Comparison of ENCODE assay signal across 18 cellular contexts in the genomic region with DNA sequence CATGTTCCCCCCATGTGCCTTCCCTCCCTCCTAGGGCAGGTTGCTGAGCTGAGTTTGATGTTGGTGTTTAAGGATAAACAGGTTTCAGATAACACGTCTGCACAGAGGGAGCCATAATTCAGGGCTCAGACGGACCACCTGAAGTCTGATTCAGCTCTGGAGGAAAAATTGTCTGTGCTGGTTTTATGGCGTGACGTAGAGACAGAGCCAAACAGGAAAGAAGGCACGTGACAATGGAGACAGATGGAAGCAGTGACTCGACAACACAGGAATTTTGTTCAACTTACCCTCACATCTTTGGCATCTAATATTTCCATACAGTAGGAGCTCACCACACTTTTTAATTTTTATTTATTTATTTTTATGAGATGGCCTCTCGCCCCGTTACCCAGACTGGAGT. TPM values are rescaled to one million over a fixed set of nuclear protein-coding genes. Genes with fewer than 3 reads are reported as not detected.
DNase-seq lines count a peak whose midpoint lies in the region; ATAC-seq, FAIRE-seq and TF ChIP-seq lines count a peak whose summit lies in the region.
"Had no signal": no experiment of that assay in that cellular context is flagged by ENCODE, and none has a peak within 500 bp of the region (broad histone marks: within the 10 kb centered on the region; RNA-seq: fewer than 3 reads in every experiment).

No MANE protein-coding gene starts in this region.

- H3K4me1 Mint-ChIP-seq in activated CD4-positive, alpha-beta T cell treated with anti-CD3 and anti-CD28 coated beads for 36 hours, result peaks cover 4% of the 10 kb centered on the region

- no peak overlapping the region for H3K4me2 ChIP-seq in HepG2 (ENCODE audit: low read depth, low read length)

- TF ChIP-seq EP300 in HepG2 (IDR thresholded peaks at IDR 0.05; ENCODE audit: low read depth in 2 of 2, low read length in 2 of 2) (no peak), HepG2 (CRISPR knock-in tag; IDR thresholded peaks at IDR 0.05; ENCODE audit: borderline replicate concordance) (no peak)

- DNase-seq in HepG2 (ENCODE audit: low spot score) (no peak), right lobe of liver (no peak), amniotic stem cell (lab: John Stamatoyannopoulos, UW) (peak; percentile 88), glomerular visceral epithelial cell (ENCODE audit: extremely low spot score) (peak; percentile 76), BE2C (no peak)
- DNase-seq in activated CD4-positive, alpha-beta T cell treated with anti-CD3 and anti-CD28 coated beads for 36 hours, result no peak
- DNase-seq: activated naive CD8-positive, alpha-beta T cell treated with anti-CD3 and anti-CD28 coated beads, Interleukin-2, amount 50 U/mL, for 24 hours; erythroblast; NCI-H1092 treated with DMSO at 0.1 percent for 48 hours; NCI-H774; nephron progenitor cell; stimulated activated naive CD8-positive, alpha-beta T cell treated with anti-CD3 and anti-CD28 coated beads, Interleukin-15, Interleukin-2, amounts not matched to agents 100 U/mL and 50 U/mL, for 24 hours had no signal

- ATAC-seq in HepG2 (no peak), right lobe of liver (no peak), GM19035 (IDR thresholded peaks at IDR 0.05; ENCODE audit: unreplicated experiment) (no peak), GM19328 (IDR thresholded peaks at IDR 0.05; ENCODE audit: unreplicated experiment) (no peak)
- no peak for ATAC-seq in activated CD4-positive, alpha-beta T cell treated with anti-CD3 and anti-CD28 coated beads for 36 hours
- ATAC-seq: activated naive CD8-positive, alpha-beta T cell treated with anti-CD3 and anti-CD28 coated beads, Interleukin-2, amount 50 U/mL, for 24 hours; HCT116; stimulated activated naive CD8-positive, alpha-beta T cell treated with anti-CD3 and anti-CD28 coated beads, Interleukin-15, Interleukin-2, amounts not matched to agents 100 U/mL and 50 U/mL, for 24 hours had no signal

- in situ Hi-C loops in HepG2 (cut with HindIII; ENCODE audit: extremely low pct_ligation_motif_present, low pct_unique_long_range_greater_than_20kb), result no loop called here

- no peaks in the 10 kb centered on the region for H3K36me3 ChIP-seq in HepG2 (replicated peaks in 1 of 2; ENCODE audit: control insufficient read depth in 1 of 2, insufficient read depth in 2 of 2, low read length in 2 of 2)
- H3K36me3 ChIP-seq in right lobe of liver, result no peaks in the 10 kb centered on the region
- no peaks in the 10 kb centered on the region for H3K36me3 ChIP-seq in BE2C

- TF ChIP-seq POLR2A in HepG2 (IDR thresholded peaks at IDR 0.05; ENCODE audit: insufficient read depth in 1 of 2, low read depth in 2 of 2, low read length in 2 of 2) (no peak), right lobe of liver (IDR thresholded peaks at IDR 0.05) (no peak)

- no peak overlapping the region for H3K9ac ChIP-seq in HepG2 (ENCODE audit: insufficient read depth, low read depth, low read length)

- TF ChIP-seq RAD21 in HepG2 (CRISPR knock-in tag; IDR thresholded peaks at IDR 0.05), result no peak

- H3K4me3 ChIP-seq in HepG2 (replicated peaks in 1 of 3; ENCODE audit: insufficient read depth in 1 of 3, low read depth in 2 of 3, low read length in 3 of 3) (no peak overlapping the region), right lobe of liver (no peak overlapping the region), BE2C (ENCODE audit: low read depth, low read length) (no peak overlapping the region)

- H3K9me3 ChIP-seq in HepG2 (ENCODE audit: low read length) (no peaks in the 10 kb centered on the region), right lobe of liver (no peaks in the 10 kb centered on the region), BE2C (peaks cover 3% of the 10 kb centered on the region; the same call in 1 of the 2 replicates)

- FAIRE-seq in HepG2 (lab: Jason Lieb, UNC), result no peak
- FAIRE-seq: GM19239, islet of Langerhans had no signal

- POLR2A ChIA-PET in HepG2 (lab: Yijun Ruan, JAX), result no interaction called here
- POLR2A ChIA-PET in activated CD4-positive, alpha-beta T cell treated with anti-CD3 and anti-CD28 coated beads for 36 hours (lab: Charles Lee), result no interaction called here

- BruUV-seq in HepG2 (replicated peaks; lab: Mats Ljungman, UMichigan), result no TSS peak

- no peak overlapping the region for H2AFZ ChIP-seq in HepG2 (ENCODE audit: low read length)

- H3K4me1 ChIP-seq in HepG2 (ENCODE audit: insufficient read depth, low read length) (peaks cover 42% of the 10 kb centered on the region), right lobe of liver (peaks cover 0 to 2% (median 0%) of the 10 kb centered on the region in 4 donors), BE2C (no peaks in the 10 kb centered on the region)

- TF ChIP-seq CTCF in HepG2 (CRISPR knock-in tag; IDR thresholded peaks at IDR 0.05) (no peak), right lobe of liver (IDR thresholded peaks at IDR 0.05) (no peak), BE2C (IDR thresholded peaks at IDR 0.05; ENCODE audit: low read depth, low read length) (no peak)

- H3K27me3 ChIP-seq in HepG2 (ENCODE audit: control insufficient read depth in 1 of 2, insufficient read depth in 2 of 2, low read length in 2 of 2), result peaks cover 0 to 9% of the 10 kb centered on the region in 2 experiments; a peak in 1 of 5 replicates
- no peaks in the 10 kb centered on the region for H3K27me3 ChIP-seq in right lobe of liver
- H3K27me3 ChIP-seq in BE2C, result no peaks in the 10 kb centered on the region

- CTCF ChIA-PET in HepG2 (lab: Yijun Ruan, JAX; ENCODE audit: low intra/inter-chr PET ratio, low total read pairs), result interaction anchor here (0.6 kb wide), 1 partner anchor 159 kb away, joined by 3 read pairs; no protein-coding TSS in a partner anchor
- CTCF ChIA-PET in activated CD4-positive, alpha-beta T cell treated with anti-CD3 and anti-CD28 coated beads for 36 hours (lab: Charles Lee), result interaction anchor here (1.0 to 1.3 kb wide), 5 partner anchors 16 to 539 kb away, joined by 3 to 5 read pairs (median 4); no protein-coding TSS in a partner anchor

- H3K27me3 Mint-ChIP-seq in activated CD4-positive, alpha-beta T cell treated with anti-CD3 and anti-CD28 coated beads for 36 hours, result peaks cover 5% of the 10 kb centered on the region

- H3K4me3 Mint-ChIP-seq in activated CD4-positive, alpha-beta T cell treated with anti-CD3 and anti-CD28 coated beads for 36 hours, result no peak overlapping the region
- H3K4me3 Mint-ChIP-seq: activated naive CD8-positive, alpha-beta T cell treated with anti-CD3 and anti-CD28 coated beads, Interleukin-2, amount 50 U/mL, for 24 hours; nephron progenitor cell had no signal

- WGBS in HepG2 (ENCODE audit: low lambda C conversion rate), result 81% methylated on average over 8 of the region's 8 CpGs
- 64% methylated on average over 8 of the region's 8 CpGs for WGBS in right lobe of liver (ENCODE audit: insufficient coverage, low coverage, low lambda C conversion rate, missing lambda C conversion rate)

- no peaks in the 10 kb centered on the region for H4K20me1 ChIP-seq in HepG2 (ENCODE audit: insufficient read depth, low read length)

- no peaks in the 10 kb centered on the region for H3K36me3 Mint-ChIP-seq in activated CD4-positive, alpha-beta T cell treated with anti-CD3 and anti-CD28 coated beads for 36 hours (ENCODE audit: low read depth)

- no peaks in the 10 kb centered on the region for H3K79me2 ChIP-seq in HepG2 (ENCODE audit: insufficient read depth, low read length)

- H3K9me3 Mint-ChIP-seq in activated CD4-positive, alpha-beta T cell treated with anti-CD3 and anti-CD28 coated beads for 36 hours (ENCODE audit: low read depth), result no peaks in the 10 kb centered on the region

- intact Hi-C loops in HepG2 (cut with micrococcal nuclease; ENCODE audit: unreplicated experiment) (no loop called here), right lobe of liver (cut with DNase I) (no loop called here)
- intact Hi-C loops in activated CD4-positive, alpha-beta T cell treated with anti-CD3 and anti-CD28 coated beads for 36 hours (cut with DNase I, micrococcal nuclease), result no loop called here

- H3K27ac ChIP-seq in HepG2 (ENCODE audit: extremely low read length, insufficient read depth, low read length) (no peak overlapping the region), right lobe of liver (no peak overlapping the region)
- H3K27ac ChIP-seq: C4-2B had no signal

- H3K27ac Mint-ChIP-seq in activated CD4-positive, alpha-beta T cell treated with anti-CD3 and anti-CD28 coated beads for 36 hours, result no peak overlapping the region
- H3K27ac Mint-ChIP-seq: activated naive CD8-positive, alpha-beta T cell treated with anti-CD3 and anti-CD28 coated beads, Interleukin-2, amount 50 U/mL, for 24 hours; nephron progenitor cell had no signal

RNA-seq across cellular contexts. Expression of a gene that starts 10.7 kb away (rescaled TPM):
- total RNA-seq in HepG2 (2016; rRNA removed; fragmentation: Illumina TruSeq; extraction: Trizol) (79.1 and 97.6 TPM in 2 replicates), right lobe of liver (10 to 100 TPM; 41.5 to 53.2 (median 44.6) TPM)
- total RNA-seq in HepG2 (2016; cell fraction: cytosol; rRNA removed; fragmentation: Illumina TruSeq; extraction: Trizol; ENCODE audit: low read depth), result 57.5 and 62.5 TPM in 2 replicates
- total RNA-seq in HepG2 (2016; cell fraction: insoluble cytoplasmic fraction; rRNA removed; fragmentation: Illumina TruSeq; extraction: Trizol), result 76.4 and 87.1 TPM in 2 replicates
- 73.6 and 81.2 TPM in 2 replicates for total RNA-seq in HepG2 (2016; cell fraction: membrane; rRNA removed; fragmentation: Illumina TruSeq; extraction: Trizol)
- 78.0 and 88.2 TPM in 2 replicates for total RNA-seq in HepG2 (2016; cell fraction: nucleus; rRNA removed; fragmentation: Illumina TruSeq; extraction: Trizol)
- 114 and 122 TPM in 2 replicates for polyA plus RNA-seq in HepG2 (2011; rRNA removed)
- polyA plus RNA-seq in HepG2 (2011; cell fraction: cytosol; rRNA removed), result 68.7 and 92.2 TPM in 2 replicates
- 127 and 143 TPM in 2 replicates for polyA plus RNA-seq in HepG2 (2011; cell fraction: nucleus; rRNA removed)
- 65.1 and 93.3 TPM in 2 replicates for polyA plus RNA-seq in HepG2 (2012)
- polyA plus RNA-seq in HepG2 (2016; cell fraction: cytosol; fragmentation: Illumina TruSeq; extraction: Trizol; ENCODE audit: low read depth), result 17.7 and 17.8 TPM in 2 replicates
- polyA plus RNA-seq in HepG2 (2016; cell fraction: insoluble cytoplasmic fraction; fragmentation: Illumina TruSeq; extraction: Trizol; ENCODE audit: low read depth), result 102 and 128 TPM in 2 replicates
- 41.4 and 44.1 TPM in 2 replicates for polyA plus RNA-seq in HepG2 (2016; cell fraction: membrane; fragmentation: Illumina TruSeq; extraction: Trizol; ENCODE audit: low read depth)
- 118 and 120 TPM in 2 replicates for polyA plus RNA-seq in HepG2 (2016; cell fraction: nucleus; fragmentation: Illumina TruSeq; extraction: Trizol; ENCODE audit: insufficient read depth, low read depth)
- 349 and 427 TPM in 2 replicates for polyA minus RNA-seq in HepG2 (2011; rRNA and poly(A)+ RNA removed; ENCODE audit: low replicate concordance)
- 64.3 and 66.8 TPM in 2 replicates for polyA minus RNA-seq in HepG2 (2011; cell fraction: cytosol; rRNA and poly(A)+ RNA removed)
- 118 TPM in 2 replicates for polyA minus RNA-seq in HepG2 (2011; cell fraction: nucleus; rRNA and poly(A)+ RNA removed)
- total RNA-seq in activated CD4-positive, alpha-beta T cell treated with anti-CD3 and anti-CD28 coated beads for 36 hours, result 100 to 1,000 TPM; 117 to 133 TPM
- polyA plus RNA-seq in BE2C (2012; ENCODE audit: insufficient read depth, insufficient read length, low read depth), result 184 TPM

RNA-seq across cellular contexts. Expression of a gene that starts 40.8 kb away (rescaled TPM):
- 23.6 and 24.3 TPM in 2 replicates for total RNA-seq in HepG2 (2016; rRNA removed; fragmentation: Illumina TruSeq; extraction: Trizol)
- 5.2 and 5.7 TPM in 2 replicates for total RNA-seq in HepG2 (2016; cell fraction: cytosol; rRNA removed; fragmentation: Illumina TruSeq; extraction: Trizol; ENCODE audit: low read depth)
- 19.7 and 25.5 TPM in 2 replicates for total RNA-seq in HepG2 (2016; cell fraction: insoluble cytoplasmic fraction; rRNA removed; fragmentation: Illumina TruSeq; extraction: Trizol)
- 13.6 and 13.8 TPM in 2 replicates for total RNA-seq in HepG2 (2016; cell fraction: membrane; rRNA removed; fragmentation: Illumina TruSeq; extraction: Trizol)
- 19.3 and 23.7 TPM in 2 replicates for total RNA-seq in HepG2 (2016; cell fraction: nucleus; rRNA removed; fragmentation: Illumina TruSeq; extraction: Trizol)
- 26.0 and 34.9 TPM in 2 replicates for polyA plus RNA-seq in HepG2 (2011; rRNA removed)
- 19.5 and 24.5 TPM in 2 replicates for polyA plus RNA-seq in HepG2 (2011; cell fraction: cytosol; rRNA removed)
- 101 and 113 TPM in 2 replicates for polyA plus RNA-seq in HepG2 (2011; cell fraction: nucleus; rRNA removed)
- polyA plus RNA-seq in HepG2 (2012), result 13.5 and 16.7 TPM in 2 replicates
- polyA plus RNA-seq in HepG2 (2016; cell fraction: cytosol; fragmentation: Illumina TruSeq; extraction: Trizol; ENCODE audit: low read depth), result 3.3 and 4.5 TPM in 2 replicates
- polyA plus RNA-seq in HepG2 (2016; cell fraction: insoluble cytoplasmic fraction; fragmentation: Illumina TruSeq; extraction: Trizol; ENCODE audit: low read depth), result 12.0 and 13.5 TPM in 2 replicates
- polyA plus RNA-seq in HepG2 (2016; cell fraction: membrane; fragmentation: Illumina TruSeq; extraction: Trizol; ENCODE audit: low read depth), result 5.3 and 6.0 TPM in 2 replicates
- 30.5 and 31.5 TPM in 2 replicates for polyA plus RNA-seq in HepG2 (2016; cell fraction: nucleus; fragmentation: Illumina TruSeq; extraction: Trizol; ENCODE audit: insufficient read depth, low read depth)
- 18.8 and 92.4 TPM in 2 replicates for polyA minus RNA-seq in HepG2 (2011; rRNA and poly(A)+ RNA removed; ENCODE audit: low replicate concordance)
- 32.9 and 39.6 TPM in 2 replicates for polyA minus RNA-seq in HepG2 (2011; cell fraction: cytosol; rRNA and poly(A)+ RNA removed)
- 40.4 and 48.1 TPM in 2 replicates for polyA minus RNA-seq in HepG2 (2011; cell fraction: nucleus; rRNA and poly(A)+ RNA removed)
- total RNA-seq in right lobe of liver, result 10 to 100 TPM; 20.1 to 31.3 (median 21.9) TPM
- 10 to 100 TPM; 31.1 to 43.2 TPM for total RNA-seq in activated CD4-positive, alpha-beta T cell treated with anti-CD3 and anti-CD28 coated beads for 36 hours
- polyA plus RNA-seq in BE2C (2012; ENCODE audit: insufficient read depth, insufficient read length, low read depth), result 11.8 TPM

Comparison
In these comparisons a context has a peak if more than half of its experiments do, and no peak if none do; other contexts are left out.
1. DNase-seq: peak in amniotic stem cell (single experiment) and glomerular visceral epithelial cell (single experiment); none in HepG2 (single experiment), right lobe of liver (0 of 3), activated CD4-positive, alpha-beta T cell treated with anti-CD3 and anti-CD28 coated beads for 36 hours (single experiment) and BE2C (single experiment).